Comparison of ENCODE assay signal across 11 cellular contexts in genomic region chr1:247914941-247915662, GRCh38.
"Had no signal": no experiment of that assay in that cellular context is flagged by ENCODE, and none has a peak within 500 bp of the region (broad histone marks: within the 10 kb centered on the region; RNA-seq: fewer than 3 reads in every experiment).

No MANE protein-coding gene starts in this region.

- DNase-seq: activated CD4-positive, alpha-beta T cell treated with anti-CD3 and anti-CD28 coated beads for 1 hour; activated CD4-positive, alpha-beta T cell treated with anti-CD3 and anti-CD28 coated beads, Interleukin-2, amount 50 U/mL, for 4 hours; activated naive CD4-positive, alpha-beta T cell treated with Interleukin-2 at 50 U/mL for 16 hours; activated T-cell treated with anti-CD3 and anti-CD28 coated beads for 4 hours; aorta; dermis blood vessel endothelial cell; effector memory CD8-positive, alpha-beta T cell; foreskin melanocyte; left colon; midbrain; right cardiac atrium had no signal
